ENCODE assay signal across 1 cellular context in the genomic region with DNA sequence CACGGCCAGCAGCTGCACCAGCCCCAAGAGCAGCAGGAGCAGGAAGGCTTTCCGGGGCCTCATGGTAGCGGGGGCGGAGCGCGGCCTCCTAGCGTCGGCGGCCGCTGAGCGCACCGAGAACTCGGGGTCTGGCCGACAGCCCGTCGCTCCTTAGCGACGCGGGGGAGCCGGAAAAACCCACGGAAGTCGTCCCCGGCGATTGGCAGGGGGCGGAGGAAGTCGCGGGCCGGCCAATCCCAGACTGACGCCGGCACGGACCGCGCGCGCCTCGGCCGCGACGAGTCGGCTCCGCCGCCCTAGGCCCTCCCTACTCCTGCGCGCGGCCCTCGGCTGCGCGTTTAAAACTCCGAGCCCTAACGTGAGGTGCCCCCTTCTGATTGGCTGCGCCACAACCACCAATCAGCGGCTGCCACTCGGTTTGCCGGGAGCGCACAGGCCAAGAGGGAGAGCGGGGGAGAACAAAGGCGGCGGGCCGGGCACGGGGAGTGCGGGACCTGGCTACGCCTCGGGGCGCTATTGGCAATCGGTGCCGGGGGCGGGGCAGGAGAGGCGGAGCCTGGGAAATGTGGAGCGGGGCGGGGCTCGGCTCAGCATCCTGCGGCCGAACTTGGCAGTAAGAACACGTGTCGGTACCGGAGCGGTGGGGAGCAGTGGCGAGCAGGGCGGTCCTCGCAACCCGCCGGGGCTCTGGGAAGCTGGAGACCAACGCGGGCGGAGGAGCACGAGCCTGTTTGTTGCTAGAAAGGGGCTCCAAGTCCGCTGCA.
TF ChIP-seq lines count a peak whose summit lies in the region.

A gene with protein sequence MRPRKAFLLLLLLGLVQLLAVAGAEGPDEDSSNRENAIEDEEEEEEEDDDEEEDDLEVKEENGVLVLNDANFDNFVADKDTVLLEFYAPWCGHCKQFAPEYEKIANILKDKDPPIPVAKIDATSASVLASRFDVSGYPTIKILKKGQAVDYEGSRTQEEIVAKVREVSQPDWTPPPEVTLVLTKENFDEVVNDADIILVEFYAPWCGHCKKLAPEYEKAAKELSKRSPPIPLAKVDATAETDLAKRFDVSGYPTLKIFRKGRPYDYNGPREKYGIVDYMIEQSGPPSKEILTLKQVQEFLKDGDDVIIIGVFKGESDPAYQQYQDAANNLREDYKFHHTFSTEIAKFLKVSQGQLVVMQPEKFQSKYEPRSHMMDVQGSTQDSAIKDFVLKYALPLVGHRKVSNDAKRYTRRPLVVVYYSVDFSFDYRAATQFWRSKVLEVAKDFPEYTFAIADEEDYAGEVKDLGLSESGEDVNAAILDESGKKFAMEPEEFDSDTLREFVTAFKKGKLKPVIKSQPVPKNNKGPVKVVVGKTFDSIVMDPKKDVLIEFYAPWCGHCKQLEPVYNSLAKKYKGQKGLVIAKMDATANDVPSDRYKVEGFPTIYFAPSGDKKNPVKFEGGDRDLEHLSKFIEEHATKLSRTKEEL (minus strand): TSS at position 160 of the 764 bp plus-strand sequence. CDS start 97 bp downstream, at position 63.

TF ChIP-seq in GM12878, 131 proteins besides CTCF, POLR2A, EP300 and RAD21 (continued from another document):
- TF ChIP-seq ZZZ3 (IDR thresholded peaks at IDR 0.05; ENCODE audit: control insufficient read depth, insufficient read length, low read depth) (no peak), ZNF207 (IDR thresholded peaks at IDR 0.05; ENCODE audit: borderline replicate concordance) (peak; percentile 69), STAT3 (IDR thresholded peaks at IDR 0.05; ENCODE audit: low read depth, low read length) (no peak), RUNX3 (IDR thresholded peaks at IDR 0.05; ENCODE audit: low read length) (peak; percentile 42), ZBED1 (IDR thresholded peaks at IDR 0.05; ENCODE audit: borderline replicate concordance) (peak; percentile 29; the same call in 1 of the 2 replicates), IRF4 (IDR thresholded peaks at IDR 0.05; ENCODE audit: low read depth, low read length) (0 out of 2 replicates have a peak, but pooled peaks have one; percentile 16), ESRRA (IDR thresholded peaks at IDR 0.05; ENCODE audit: low read length) (no peak; the same call in 1 of the 2 replicates), HDAC6 (IDR thresholded peaks at IDR 0.05; ENCODE audit: unreplicated experiment) (peak; percentile 39), MEF2B (IDR thresholded peaks at IDR 0.05; ENCODE audit: partially characterized antibody, poor library complexity, severe bottlenecking) (peak; percentile 46), EED (IDR thresholded peaks at IDR 0.05; ENCODE audit: low read depth) (no peak), BCL11A (IDR thresholded peaks at IDR 0.05; ENCODE audit: low read depth, low read length) (no peak), HDAC2 (IDR thresholded peaks at IDR 0.05) (no peak), TBL1XR1 (IDR thresholded peaks at IDR 0.05; ENCODE audit: low read depth, low read length) (peak; percentile 34; the same call in 1 of the 2 replicates), CREM (IDR thresholded peaks at IDR 0.05; ENCODE audit: low read depth) (peak; percentile 87), IKZF1 (conservative IDR thresholded peaks at IDR 0.05) (peak; percentile 69), CBFB (IDR thresholded peaks at IDR 0.05; ENCODE audit: low read depth) (0 out of 2 replicates have a peak, but pooled peaks have one; percentile 21), JUNB (IDR thresholded peaks at IDR 0.05) (no peak), CREB1 (IDR thresholded peaks at IDR 0.05; ENCODE audit: low read depth) (peak; percentile 91), HDGF (IDR thresholded peaks at IDR 0.05) (peak; percentile 99), CHD1 (IDR thresholded peaks at IDR 0.05; ENCODE audit: low read depth, low read length) (peak; percentile 10; the same call in 1 of the 2 replicates), CHD2 (IDR thresholded peaks at IDR 0.05; ENCODE audit: borderline replicate concordance, low read depth, low read length) (peak; percentile 86), SRF (IDR thresholded peaks at IDR 0.05; ENCODE audit: low read depth in 2 of 2, low read length in 2 of 2) (0 out of 4 replicates have a peak, but pooled peaks of 1 of the 2 experiments have one; percentile 33), KLF5 (IDR thresholded peaks at IDR 0.05; ENCODE audit: partially characterized antibody) (peak; percentile 56), EGR1 (IDR thresholded peaks at IDR 0.05; ENCODE audit: borderline replicate concordance in 1 of 2, low read depth in 2 of 2, low read length in 2 of 2) (peak; percentile 32 to 97), MYC (IDR thresholded peaks at IDR 0.05; ENCODE audit: insufficient read depth, insufficient read length, insufficient replicate concordance, low read length, severe bottlenecking) (peak; percentile 68), MEF2A (IDR thresholded peaks at IDR 0.05; ENCODE audit: insufficient read depth, low read depth, low read length) (0 out of 2 replicates have a peak, but pooled peaks have one; percentile 7), CHD4 (IDR thresholded peaks at IDR 0.05) (no peak), SMAD5 (IDR thresholded peaks at IDR 0.05; ENCODE audit: low read depth) (peak; percentile 41; the same call in 1 of the 2 replicates), GATAD2B (conservative IDR thresholded peaks at IDR 0.05; ENCODE audit: low read depth) (peak; percentile 91; the same call in 1 of the 2 replicates), RCOR1 (conservative IDR thresholded peaks at IDR 0.05; ENCODE audit: low read depth, low read length) (0 out of 2 replicates have a peak, but pooled peaks have one; percentile 38), CBX5 (IDR thresholded peaks at IDR 0.05; ENCODE audit: low read depth) (0 out of 2 replicates have a peak, but pooled peaks have one; percentile 62), ASH2L (IDR thresholded peaks at IDR 0.05; ENCODE audit: borderline replicate concordance, low read depth) (no peak)
- TF ChIP-seq, protein P1, sequence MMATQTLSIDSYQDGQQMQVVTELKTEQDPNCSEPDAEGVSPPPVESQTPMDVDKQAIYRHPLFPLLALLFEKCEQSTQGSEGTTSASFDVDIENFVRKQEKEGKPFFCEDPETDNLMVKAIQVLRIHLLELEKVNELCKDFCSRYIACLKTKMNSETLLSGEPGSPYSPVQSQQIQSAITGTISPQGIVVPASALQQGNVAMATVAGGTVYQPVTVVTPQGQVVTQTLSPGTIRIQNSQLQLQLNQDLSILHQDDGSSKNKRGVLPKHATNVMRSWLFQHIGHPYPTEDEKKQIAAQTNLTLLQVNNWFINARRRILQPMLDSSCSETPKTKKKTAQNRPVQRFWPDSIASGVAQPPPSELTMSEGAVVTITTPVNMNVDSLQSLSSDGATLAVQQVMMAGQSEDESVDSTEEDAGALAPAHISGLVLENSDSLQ (IDR thresholded peaks at IDR 0.05) = peak; percentile 96
- TF ChIP-seq, protein P2, sequence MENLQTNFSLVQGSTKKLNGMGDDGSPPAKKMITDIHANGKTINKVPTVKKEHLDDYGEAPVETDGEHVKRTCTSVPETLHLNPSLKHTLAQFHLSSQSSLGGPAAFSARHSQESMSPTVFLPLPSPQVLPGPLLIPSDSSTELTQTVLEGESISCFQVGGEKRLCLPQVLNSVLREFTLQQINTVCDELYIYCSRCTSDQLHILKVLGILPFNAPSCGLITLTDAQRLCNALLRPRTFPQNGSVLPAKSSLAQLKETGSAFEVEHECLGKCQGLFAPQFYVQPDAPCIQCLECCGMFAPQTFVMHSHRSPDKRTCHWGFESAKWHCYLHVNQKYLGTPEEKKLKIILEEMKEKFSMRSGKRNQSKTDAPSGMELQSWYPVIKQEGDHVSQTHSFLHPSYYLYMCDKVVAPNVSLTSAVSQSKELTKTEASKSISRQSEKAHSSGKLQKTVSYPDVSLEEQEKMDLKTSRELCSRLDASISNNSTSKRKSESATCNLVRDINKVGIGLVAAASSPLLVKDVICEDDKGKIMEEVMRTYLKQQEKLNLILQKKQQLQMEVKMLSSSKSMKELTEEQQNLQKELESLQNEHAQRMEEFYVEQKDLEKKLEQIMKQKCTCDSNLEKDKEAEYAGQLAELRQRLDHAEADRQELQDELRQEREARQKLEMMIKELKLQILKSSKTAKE (IDR thresholded peaks at IDR 0.05; ENCODE audit: low read depth, poor library complexity, severe bottlenecking) = no peak
- TF ChIP-seq, protein P3, sequence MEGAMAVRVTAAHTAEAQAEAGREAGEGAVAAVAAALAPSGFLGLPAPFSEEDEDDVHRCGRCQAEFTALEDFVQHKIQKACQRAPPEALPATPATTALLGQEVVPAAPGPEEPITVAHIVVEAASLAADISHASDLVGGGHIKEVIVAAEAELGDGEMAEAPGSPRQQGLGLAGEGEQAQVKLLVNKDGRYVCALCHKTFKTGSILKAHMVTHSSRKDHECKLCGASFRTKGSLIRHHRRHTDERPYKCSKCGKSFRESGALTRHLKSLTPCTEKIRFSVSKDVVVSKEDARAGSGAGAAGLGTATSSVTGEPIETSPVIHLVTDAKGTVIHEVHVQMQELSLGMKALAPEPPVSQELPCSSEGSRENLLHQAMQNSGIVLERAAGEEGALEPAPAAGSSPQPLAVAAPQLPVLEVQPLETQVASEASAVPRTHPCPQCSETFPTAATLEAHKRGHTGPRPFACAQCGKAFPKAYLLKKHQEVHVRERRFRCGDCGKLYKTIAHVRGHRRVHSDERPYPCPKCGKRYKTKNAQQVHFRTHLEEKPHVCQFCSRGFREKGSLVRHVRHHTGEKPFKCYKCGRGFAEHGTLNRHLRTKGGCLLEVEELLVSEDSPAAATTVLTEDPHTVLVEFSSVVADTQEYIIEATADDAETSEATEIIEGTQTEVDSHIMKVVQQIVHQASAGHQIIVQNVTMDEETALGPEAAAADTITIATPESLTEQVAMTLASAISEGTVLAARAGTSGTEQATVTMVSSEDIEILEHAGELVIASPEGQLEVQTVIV (IDR thresholded peaks at IDR 0.05; ENCODE audit: borderline replicate concordance, partially characterized antibody) = no peak
- TF ChIP-seq, protein P4, sequence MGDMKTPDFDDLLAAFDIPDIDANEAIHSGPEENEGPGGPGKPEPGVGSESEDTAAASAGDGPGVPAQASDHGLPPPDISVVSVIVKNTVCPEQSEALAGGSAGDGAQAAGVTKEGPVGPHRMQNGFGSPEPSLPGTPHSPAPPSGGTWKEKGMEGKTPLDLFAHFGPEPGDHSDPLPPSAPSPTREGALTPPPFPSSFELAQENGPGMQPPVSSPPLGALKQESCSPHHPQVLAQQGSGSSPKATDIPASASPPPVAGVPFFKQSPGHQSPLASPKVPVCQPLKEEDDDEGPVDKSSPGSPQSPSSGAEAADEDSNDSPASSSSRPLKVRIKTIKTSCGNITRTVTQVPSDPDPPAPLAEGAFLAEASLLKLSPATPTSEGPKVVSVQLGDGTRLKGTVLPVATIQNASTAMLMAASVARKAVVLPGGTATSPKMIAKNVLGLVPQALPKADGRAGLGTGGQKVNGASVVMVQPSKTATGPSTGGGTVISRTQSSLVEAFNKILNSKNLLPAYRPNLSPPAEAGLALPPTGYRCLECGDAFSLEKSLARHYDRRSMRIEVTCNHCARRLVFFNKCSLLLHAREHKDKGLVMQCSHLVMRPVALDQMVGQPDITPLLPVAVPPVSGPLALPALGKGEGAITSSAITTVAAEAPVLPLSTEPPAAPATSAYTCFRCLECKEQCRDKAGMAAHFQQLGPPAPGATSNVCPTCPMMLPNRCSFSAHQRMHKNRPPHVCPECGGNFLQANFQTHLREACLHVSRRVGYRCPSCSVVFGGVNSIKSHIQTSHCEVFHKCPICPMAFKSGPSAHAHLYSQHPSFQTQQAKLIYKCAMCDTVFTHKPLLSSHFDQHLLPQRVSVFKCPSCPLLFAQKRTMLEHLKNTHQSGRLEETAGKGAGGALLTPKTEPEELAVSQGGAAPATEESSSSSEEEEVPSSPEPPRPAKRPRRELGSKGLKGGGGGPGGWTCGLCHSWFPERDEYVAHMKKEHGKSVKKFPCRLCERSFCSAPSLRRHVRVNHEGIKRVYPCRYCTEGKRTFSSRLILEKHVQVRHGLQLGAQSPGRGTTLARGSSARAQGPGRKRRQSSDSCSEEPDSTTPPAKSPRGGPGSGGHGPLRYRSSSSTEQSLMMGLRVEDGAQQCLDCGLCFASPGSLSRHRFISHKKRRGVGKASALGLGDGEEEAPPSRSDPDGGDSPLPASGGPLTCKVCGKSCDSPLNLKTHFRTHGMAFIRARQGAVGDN (IDR thresholded peaks at IDR 0.05) = peak; percentile 72
- TF ChIP-seq, protein P5, sequence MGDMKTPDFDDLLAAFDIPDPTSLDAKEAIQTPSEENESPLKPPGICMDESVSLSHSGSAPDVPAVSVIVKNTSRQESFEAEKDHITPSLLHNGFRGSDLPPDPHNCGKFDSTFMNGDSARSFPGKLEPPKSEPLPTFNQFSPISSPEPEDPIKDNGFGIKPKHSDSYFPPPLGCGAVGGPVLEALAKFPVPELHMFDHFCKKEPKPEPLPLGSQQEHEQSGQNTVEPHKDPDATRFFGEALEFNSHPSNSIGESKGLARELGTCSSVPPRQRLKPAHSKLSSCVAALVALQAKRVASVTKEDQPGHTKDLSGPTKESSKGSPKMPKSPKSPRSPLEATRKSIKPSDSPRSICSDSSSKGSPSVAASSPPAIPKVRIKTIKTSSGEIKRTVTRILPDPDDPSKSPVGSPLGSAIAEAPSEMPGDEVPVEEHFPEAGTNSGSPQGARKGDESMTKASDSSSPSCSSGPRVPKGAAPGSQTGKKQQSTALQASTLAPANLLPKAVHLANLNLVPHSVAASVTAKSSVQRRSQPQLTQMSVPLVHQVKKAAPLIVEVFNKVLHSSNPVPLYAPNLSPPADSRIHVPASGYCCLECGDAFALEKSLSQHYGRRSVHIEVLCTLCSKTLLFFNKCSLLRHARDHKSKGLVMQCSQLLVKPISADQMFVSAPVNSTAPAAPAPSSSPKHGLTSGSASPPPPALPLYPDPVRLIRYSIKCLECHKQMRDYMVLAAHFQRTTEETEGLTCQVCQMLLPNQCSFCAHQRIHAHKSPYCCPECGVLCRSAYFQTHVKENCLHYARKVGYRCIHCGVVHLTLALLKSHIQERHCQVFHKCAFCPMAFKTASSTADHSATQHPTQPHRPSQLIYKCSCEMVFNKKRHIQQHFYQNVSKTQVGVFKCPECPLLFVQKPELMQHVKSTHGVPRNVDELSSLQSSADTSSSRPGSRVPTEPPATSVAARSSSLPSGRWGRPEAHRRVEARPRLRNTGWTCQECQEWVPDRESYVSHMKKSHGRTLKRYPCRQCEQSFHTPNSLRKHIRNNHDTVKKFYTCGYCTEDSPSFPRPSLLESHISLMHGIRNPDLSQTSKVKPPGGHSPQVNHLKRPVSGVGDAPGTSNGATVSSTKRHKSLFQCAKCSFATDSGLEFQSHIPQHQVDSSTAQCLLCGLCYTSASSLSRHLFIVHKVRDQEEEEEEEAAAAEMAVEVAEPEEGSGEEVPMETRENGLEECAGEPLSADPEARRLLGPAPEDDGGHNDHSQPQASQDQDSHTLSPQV (IDR thresholded peaks at IDR 0.05) = no peak
